1 cellular context compared by ENCODE assay signal in genomic region chr2:219565130-219566080, GRCh38.
TF ChIP-seq lines count a peak whose summit lies in the region.

No MANE protein-coding gene starts in this region.

TF ChIP-seq in HepG2, 621 proteins besides CTCF, POLR2A, EP300 and RAD21:
- TF ChIP-seq HNF4A (CRISPR knock-in tag; IDR thresholded peaks at IDR 0.05) (peak; percentile 56), ZC3H13 (CRISPR knock-in tag; IDR thresholded peaks at IDR 0.05) (peak; percentile 23; the same call in 1 of the 2 replicates), POLR2AphosphoS5 (IDR thresholded peaks at IDR 0.05; ENCODE audit: low read depth, low read length) (peak; percentile 38), ATF7 (IDR thresholded peaks at IDR 0.05) (no peak), ATF7 (CRISPR knock-in tag; IDR thresholded peaks at IDR 0.05) (0 out of 2 replicates have a peak, but pooled peaks have one; percentile 28), ZBTB33 (CRISPR knock-in tag; IDR thresholded peaks at IDR 0.05) (0 out of 2 replicates have a peak, but pooled peaks have one; percentile 50), CAMTA2 (CRISPR knock-in tag; IDR thresholded peaks at IDR 0.05; ENCODE audit: borderline replicate concordance) (no peak), PHF20 (CRISPR knock-in tag; IDR thresholded peaks at IDR 0.05) (no peak), KLF16 (CRISPR knock-in tag; IDR thresholded peaks at IDR 0.05) (no peak), ZNF883 (CRISPR knock-in tag; IDR thresholded peaks at IDR 0.05; ENCODE audit: not compliant biosample characterization) (peak; percentile 29), ZNF614 (CRISPR knock-in tag; IDR thresholded peaks at IDR 0.05; ENCODE audit: borderline replicate concordance) (no peak), AGO2 (optimal IDR thresholded peaks at IDR 0.05; ENCODE audit: low read depth, low read length) (peak; percentile 89), RBM22 (optimal IDR thresholded peaks at IDR 0.05; ENCODE audit: low read length) (peak; percentile 20), ZNF687 (CRISPR knock-in tag; IDR thresholded peaks at IDR 0.05) (peak; percentile 41; the same call in 1 of the 2 replicates), HOXA3 (CRISPR knock-in tag; IDR thresholded peaks at IDR 0.05) (0 out of 2 replicates have a peak, but pooled peaks have one; percentile 7), ZBTB34 (CRISPR knock-in tag; IDR thresholded peaks at IDR 0.05) (no peak), ZNF468 (CRISPR knock-in tag; IDR thresholded peaks at IDR 0.05) (0 out of 2 replicates have a peak, but pooled peaks have one; percentile 25), ZNF879 (CRISPR knock-in tag; IDR thresholded peaks at IDR 0.05) (0 out of 2 replicates have a peak, but pooled peaks have one; percentile 55), KDM5B (CRISPR knock-in tag; IDR thresholded peaks at IDR 0.05; ENCODE audit: borderline replicate concordance) (0 out of 2 replicates have a peak, but pooled peaks have one; percentile 28), THAP7 (CRISPR knock-in tag; IDR thresholded peaks at IDR 0.05) (0 out of 2 replicates have a peak, but pooled peaks have one; percentile 40), ZNF296 (CRISPR knock-in tag; conservative IDR thresholded peaks at IDR 0.05) (0 out of 2 replicates have a peak, but pooled peaks have one; percentile 27), POLR2G (IDR thresholded peaks at IDR 0.05; ENCODE audit: low read depth, low read length) (peak; percentile 65), ZNF281 (CRISPR knock-in tag; IDR thresholded peaks at IDR 0.05; ENCODE audit: borderline replicate concordance) (no peak), ZXDC (CRISPR knock-in tag; IDR thresholded peaks at IDR 0.05) (0 out of 2 replicates have a peak, but pooled peaks have one; percentile 59), TFAP4 (IDR thresholded peaks at IDR 0.05; ENCODE audit: borderline replicate concordance, low read depth) (peak; percentile 67; the same call in 1 of the 2 replicates), ZNF280B (CRISPR knock-in tag; IDR thresholded peaks at IDR 0.05; ENCODE audit: borderline replicate concordance) (peak; percentile 47; the same call in 1 of the 2 replicates), BORCS8-MEF2B (CRISPR knock-in tag; IDR thresholded peaks at IDR 0.05) (peak; percentile 19; the same call in 1 of the 2 replicates)
